16 cellular contexts compared by ENCODE assay signal in the genomic region with DNA sequence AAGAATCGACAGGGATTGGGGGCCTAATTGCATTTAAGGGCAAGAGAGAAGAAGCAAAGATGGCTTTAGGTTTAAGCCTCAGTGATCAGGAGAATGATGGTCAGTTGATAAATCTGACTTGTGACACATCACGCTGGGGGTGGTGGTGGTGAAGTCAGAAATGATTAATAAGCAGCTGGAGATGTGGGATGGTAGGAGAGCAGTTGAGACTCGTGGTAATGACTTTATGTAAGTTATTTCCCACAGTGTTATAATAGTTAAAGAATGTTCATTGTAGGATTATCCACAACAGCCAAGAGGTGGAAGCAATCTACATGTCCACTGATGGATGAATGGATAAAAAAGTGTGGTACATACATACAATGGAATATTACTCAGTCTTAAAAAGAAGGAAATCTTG.
"Had no signal": no experiment of that assay in that cellular context is flagged by ENCODE, and none has a peak within 500 bp of the region (broad histone marks: within the 10 kb centered on the region; RNA-seq: fewer than 3 reads in every experiment).

No MANE protein-coding gene starts in this region.

- H3K27me3 ChIP-seq: gastrocnemius medialis, right atrium auricular region, tibial artery had no signal

- H3K9me3 ChIP-seq: gastrocnemius medialis, heart right ventricle, right atrium auricular region, tibial artery had no signal

- DNase-seq: activated CD4-positive, alpha-beta memory T cell treated with anti-CD3 and anti-CD28 coated beads, Interleukin-2, amount 10 ng/mL, durations not matched to agents 7 days and 5 days; activated CD4-positive, alpha-beta T cell treated with anti-CD3 and anti-CD28 coated beads for 4 hours; activated CD8-positive, alpha-beta memory T cell treated with anti-CD3 and anti-CD28 coated beads, Interleukin-2, amount 10 ng/mL, durations not matched to agents 7 days and 5 days; dorsolateral prefrontal cortex; erythroblast; gastrocnemius medialis; heart right ventricle; stimulated activated CD4-positive, alpha-beta T cell treated with anti-CD3 and anti-CD28 coated beads, Interleukin-2, amount 100 ng/mL, for 24 hours; stimulated activated naive CD8-positive, alpha-beta T cell treated with anti-CD3 and anti-CD28 coated beads, Interleukin-15, Interleukin-2, amounts not matched to agents 100 U/mL and 50 U/mL, for 24 hours; substantia nigra; tibial artery had no signal

- FAIRE-seq: TTC549, urothelium cell line had no signal

- H3K36me3 ChIP-seq: gastrocnemius medialis, heart right ventricle, right atrium auricular region, tibial artery had no signal

- ATAC-seq: activated CD8-positive, alpha-beta memory T cell treated with anti-CD3 and anti-CD28 coated beads, Interleukin-2, amount 10 ng/mL, durations not matched to agents 7 days and 5 days; gastrocnemius medialis; heart right ventricle; natural killer cell treated with Interleukin-12 subunit alpha and Interleukin-12 subunit beta and Interleukin-15 and Interleukin-18, amount 100 ng/mL, for 72 hours; stimulated activated naive CD8-positive, alpha-beta T cell treated with anti-CD3 and anti-CD28 coated beads, Interleukin-15, Interleukin-2, amounts not matched to agents 100 U/mL and 50 U/mL, for 24 hours; WTC11 had no signal

- H3K27ac ChIP-seq: dorsolateral prefrontal cortex, gastrocnemius medialis, heart right ventricle, right atrium auricular region, tibial artery had no signal

- H3K4me1 ChIP-seq: gastrocnemius medialis, heart right ventricle, right atrium auricular region, tibial artery had no signal

- H3K4me3 ChIP-seq: dorsolateral prefrontal cortex, gastrocnemius medialis, heart right ventricle, right atrium auricular region, tibial artery had no signal
